8 cellular contexts compared by ENCODE assay signal in genomic region chr1:36400825-36401601, GRCh38. TPM values are rescaled to one million over a fixed set of nuclear protein-coding genes. Genes with fewer than 3 reads are reported as not detected.
DNase-seq lines count a peak whose midpoint lies in the region; ATAC-seq, FAIRE-seq and TF ChIP-seq lines count a peak whose summit lies in the region.

No MANE protein-coding gene starts in this region.

- H3K36me3 ChIP-seq in neuron (ENCODE audit: insufficient read depth, low read length) (no peaks in the 10 kb centered on the region), vagina (no peaks in the 10 kb centered on the region)

- H3K4me1 ChIP-seq in neuron (ENCODE audit: insufficient read depth, low read length) (peaks cover 17% of the 10 kb centered on the region), vagina (peaks cover 16% of the 10 kb centered on the region)

- H3K27ac ChIP-seq in vagina = peak overlapping the region; percentile 48

- TF ChIP-seq CTCF in fibroblast of the aortic adventitia (IDR thresholded peaks at IDR 0.05; ENCODE audit: insufficient read depth, low read length) (no peak), vagina (IDR thresholded peaks at IDR 0.05) (no peak)

- TF ChIP-seq POLR2A in GM12892 (IDR thresholded peaks at IDR 0.05; ENCODE audit: low read depth, low read length) (peak; percentile 82), vagina (IDR thresholded peaks at IDR 0.05) (no peak)

- H3K9me3 ChIP-seq in neuron (ENCODE audit: low read length) = no peaks in the 10 kb centered on the region
- H3K9me3 ChIP-seq in vagina = no peaks in the 10 kb centered on the region

- peak overlapping the region; percentile 54 for H3K4me3 ChIP-seq in fibroblast of the aortic adventitia (ENCODE audit: low read depth, low read length)
- peak overlapping the region; percentile 74 for H3K4me3 ChIP-seq in neuron (ENCODE audit: low read length)
- peak overlapping the region; percentile 4 to 25 for H3K4me3 ChIP-seq in vagina

- peak; percentile 53 for FAIRE-seq in GM12892 (lab: Jason Lieb, UNC)

- DNase-seq in GM12892 (ENCODE audit: insufficient read length) (peak; percentile 52), HT-29 (ENCODE audit: low spot score) (peak; percentile 90), fibroblast of the aortic adventitia (ENCODE audit: low read depth) (peak; percentile 76), vagina (ENCODE audit: extremely low spot score in 2 of 2) (no peak), superior temporal gyrus (ENCODE audit: extremely low spot score) (no peak)
- peak; percentile 20 to 51 for DNase-seq in activated CD8-positive, alpha-beta memory T cell treated with anti-CD3 and anti-CD28 coated beads for 4 hours (ENCODE audit: low read depth in 2 of 2)

- intact Hi-C loops in vagina (cut with DNase I) = no loop called here

- ATAC-seq in HG03135 (IDR thresholded peaks at IDR 0.05; ENCODE audit: unreplicated experiment) = no peak

- no peaks in the 10 kb centered on the region for H3K27me3 ChIP-seq in neuron (ENCODE audit: insufficient read depth, low read length)
- H3K27me3 ChIP-seq in vagina = no peaks in the 10 kb centered on the region

- peak overlapping the region; percentile 52 for H2AFZ ChIP-seq in neuron (ENCODE audit: low read depth, low read length)

RNA-seq across cellular contexts. Expression of gene LSM10, which starts 3.3 kb away (rescaled TPM):
- 35.5 TPM for polyA plus RNA-seq in GM12892 (2012; ENCODE audit: missing spikeins)
- 13.4 and 13.8 TPM in 2 replicates for total RNA-seq in HT-29 (2014; rRNA removed; shearing (Covaris generic))
- total RNA-seq in fibroblast of the aortic adventitia (ENCODE audit: low replicate concordance) (3.9 and 9.5 TPM in 2 replicates), vagina (45.2 TPM)

RNA-seq across cellular contexts. Expression of gene STK40, which starts 15.3 kb away (rescaled TPM):
- 14.4 TPM for polyA plus RNA-seq in GM12892 (2012; ENCODE audit: missing spikeins)
- total RNA-seq in HT-29 (2014; rRNA removed; shearing (Covaris generic)) = 21.0 and 26.2 TPM in 2 replicates
- total RNA-seq in fibroblast of the aortic adventitia (ENCODE audit: low replicate concordance) (7.0 and 12.9 TPM in 2 replicates), vagina (35.4 TPM)

RNA-seq across cellular contexts. Expression of gene OSCP1, which starts 49.2 kb away (rescaled TPM):
- 4.3 TPM for polyA plus RNA-seq in GM12892 (2012; ENCODE audit: missing spikeins)
- 1.1 and 2.0 TPM in 2 replicates for total RNA-seq in HT-29 (2014; rRNA removed; shearing (Covaris generic))
- total RNA-seq in fibroblast of the aortic adventitia (ENCODE audit: low replicate concordance) (2.7 and 8.7 TPM in 2 replicates), vagina (5.2 TPM)

Comparison
In these comparisons a context has a peak if more than half of its experiments do, and no peak if none do; other contexts are left out.
1. DNase-seq: peak in GM12892 (single experiment), HT-29 (single experiment), activated CD8-positive, alpha-beta memory T cell treated with anti-CD3 and anti-CD28 coated beads for 4 hours (2 of 2) and fibroblast of the aortic adventitia (single experiment); none in vagina (0 of 2) and superior temporal gyrus (single experiment).
2. H3K4me3 ChIP-seq: peak in every context shown above with its lines; median percentile 74 in neuron; 54 in fibroblast of the aortic adventitia; 14 in vagina.